In the genomic region with DNA sequence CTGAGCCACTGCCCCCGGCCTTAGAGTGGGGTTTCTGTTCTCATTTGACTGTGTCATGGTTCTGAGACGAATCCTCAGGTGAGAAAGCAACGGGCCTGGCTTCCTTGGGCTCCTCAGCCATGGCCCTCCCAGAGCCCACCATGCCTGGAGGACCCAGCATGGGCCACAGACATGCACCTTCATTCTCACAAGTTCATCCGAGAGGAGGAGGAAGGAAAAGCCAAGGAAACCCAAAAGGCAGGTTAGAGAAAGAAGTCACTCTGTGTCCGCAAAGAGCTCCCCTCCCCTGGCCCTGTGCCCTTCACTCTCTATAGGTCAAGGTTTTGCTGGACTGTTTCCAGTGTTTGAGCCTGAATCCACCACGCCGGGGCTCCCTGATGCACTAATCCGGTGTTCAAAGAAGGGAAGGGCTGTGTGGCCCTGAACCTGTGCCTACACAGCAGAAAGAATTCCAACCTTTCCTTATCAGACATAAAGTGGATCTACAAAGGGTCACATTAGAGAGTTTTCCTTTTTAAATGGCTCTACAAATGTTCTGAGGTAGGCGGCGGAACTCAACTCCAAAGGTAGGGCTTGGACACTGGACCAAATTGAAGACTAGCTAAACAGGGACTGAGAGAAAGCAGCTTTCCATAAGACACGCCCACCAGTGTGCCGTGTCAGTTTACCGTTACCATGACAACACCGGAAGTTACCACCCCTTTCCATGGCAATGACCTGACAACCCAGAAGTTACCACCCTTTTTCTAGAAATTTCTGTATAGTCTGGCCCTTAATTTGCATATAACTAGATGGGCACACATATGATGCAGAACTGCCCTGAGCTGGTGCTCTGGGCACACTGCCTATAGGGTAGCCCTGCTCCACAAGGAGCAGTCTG, we compare ENCODE assay signal across 1 cellular context.
A peak's percentile ranks its signal among the peaks of the same experiment; 100 is the strongest.
TF ChIP-seq lines count a peak whose summit lies in the region.

No MANE protein-coding gene starts in this region.

TF ChIP-seq in HepG2, 621 proteins besides CTCF, POLR2A, EP300 and RAD21 (continued from another document and continues in another):
- TF ChIP-seq ZNF737 (CRISPR knock-in tag; IDR thresholded peaks at IDR 0.05; ENCODE audit: borderline replicate concordance) (no peak), ZNF329 (CRISPR knock-in tag; IDR thresholded peaks at IDR 0.05; ENCODE audit: low read depth) (no peak), GPN1 (CRISPR knock-in tag; IDR thresholded peaks at IDR 0.05; ENCODE audit: borderline replicate concordance) (no peak), TFDP2 (CRISPR knock-in tag; IDR thresholded peaks at IDR 0.05) (peak; percentile 63; the same call in 1 of the 2 replicates), SIX4 (CRISPR knock-in tag; IDR thresholded peaks at IDR 0.05) (0 out of 2 replicates have a peak, but pooled peaks have one; percentile 12), ZNF280B (CRISPR knock-in tag; IDR thresholded peaks at IDR 0.05; ENCODE audit: borderline replicate concordance) (0 out of 2 replicates have a peak, but pooled peaks have one; percentile 28), SYNCRIP (IDR thresholded peaks at IDR 0.05; ENCODE audit: insufficient read depth, low read depth, low read length) (no peak), YEATS2 (CRISPR knock-in tag; IDR thresholded peaks at IDR 0.05; ENCODE audit: borderline replicate concordance) (no peak), ZNF589 (CRISPR knock-in tag; conservative IDR thresholded peaks at IDR 0.05) (no peak; the same call in 1 of the 2 replicates), NR2F6 (IDR thresholded peaks at IDR 0.05) (peak; percentile 97), NR2F6 (CRISPR knock-in tag; IDR thresholded peaks at IDR 0.05) (peak; percentile 98), NONO (IDR thresholded peaks at IDR 0.05) (no peak), NONO (CRISPR knock-in tag; conservative IDR thresholded peaks at IDR 0.05) (peak; percentile 75; the same call in 1 of the 2 replicates), MIXL1 (CRISPR knock-in tag; IDR thresholded peaks at IDR 0.05) (peak; percentile 60), ZNF709 (CRISPR knock-in tag; IDR thresholded peaks at IDR 0.05) (peak; percentile 43; the same call in 1 of the 2 replicates), SP140L (CRISPR knock-in tag; IDR thresholded peaks at IDR 0.05; ENCODE audit: borderline replicate concordance) (no peak; the same call in 1 of the 2 replicates), ZNF549 (CRISPR knock-in tag; IDR thresholded peaks at IDR 0.05) (no peak), ETV6 (CRISPR knock-in tag; conservative IDR thresholded peaks at IDR 0.05) (no peak), ASH2L (IDR thresholded peaks at IDR 0.05; ENCODE audit: insufficient read length, low read depth, low read length) (peak; percentile 54), MYNN (CRISPR knock-in tag; IDR thresholded peaks at IDR 0.05; ENCODE audit: low read depth) (no peak; the same call in 1 of the 2 replicates), ZNF264 (CRISPR knock-in tag; IDR thresholded peaks at IDR 0.05) (0 out of 2 replicates have a peak, but pooled peaks have one; percentile 38), KDM4B (CRISPR knock-in tag; IDR thresholded peaks at IDR 0.05) (peak; percentile 43; the same call in 1 of the 2 replicates), ZKSCAN8 (CRISPR knock-in tag; IDR thresholded peaks at IDR 0.05; ENCODE audit: borderline replicate concordance) (0 out of 2 replicates have a peak, but pooled peaks have one; percentile 82), EEA1 (CRISPR knock-in tag; IDR thresholded peaks at IDR 0.05; ENCODE audit: borderline replicate concordance) (no peak), EHMT2 (IDR thresholded peaks at IDR 0.05; ENCODE audit: borderline replicate concordance, low read depth, low read length) (peak; percentile 97), ZNF34 (CRISPR knock-in tag; IDR thresholded peaks at IDR 0.05; ENCODE audit: borderline replicate concordance) (0 out of 2 replicates have a peak, but pooled peaks have one; percentile 39), FOXA3 (CRISPR knock-in tag; IDR thresholded peaks at IDR 0.05) (peak; percentile 60), FOSL1 (CRISPR knock-in tag; IDR thresholded peaks at IDR 0.05; ENCODE audit: borderline replicate concordance) (no peak), TCF7 (IDR thresholded peaks at IDR 0.05; ENCODE audit: low read depth) (peak; percentile 83), STAG1 (CRISPR knock-in tag; IDR thresholded peaks at IDR 0.05) (peak; percentile 31; the same call in 1 of the 2 replicates), ZMYM4 (CRISPR knock-in tag; IDR thresholded peaks at IDR 0.05) (peak; percentile 83), SNAPC2 (CRISPR knock-in tag; IDR thresholded peaks at IDR 0.05) (0 out of 2 replicates have a peak, but pooled peaks have one; percentile 30), ZNF672 (CRISPR knock-in tag; IDR thresholded peaks at IDR 0.05) (no peak), KMT2B (CRISPR knock-in tag; IDR thresholded peaks at IDR 0.05) (peak; percentile 50; the same call in 1 of the 2 replicates), ZSCAN20 (CRISPR knock-in tag; IDR thresholded peaks at IDR 0.05; ENCODE audit: borderline replicate concordance) (peak; percentile 96), DMAP1 (CRISPR knock-in tag; IDR thresholded peaks at IDR 0.05) (peak; percentile 68), ZFP36L1 (CRISPR knock-in tag; IDR thresholded peaks at IDR 0.05) (peak; percentile 41; the same call in 1 of the 2 replicates), ZNF883 (CRISPR knock-in tag; IDR thresholded peaks at IDR 0.05; ENCODE audit: not compliant biosample characterization) (no peak), THRA (CRISPR knock-in tag; IDR thresholded peaks at IDR 0.05; ENCODE audit: borderline replicate concordance) (peak; percentile 53; the same call in 1 of the 2 replicates), PHB2 (IDR thresholded peaks at IDR 0.05; ENCODE audit: partially characterized antibody) (no peak), KLF6 (CRISPR knock-in tag; IDR thresholded peaks at IDR 0.05) (0 out of 2 replicates have a peak, but pooled peaks have one; percentile 14), FIP1L1 (IDR thresholded peaks at IDR 0.05; ENCODE audit: borderline replicate concordance, insufficient read depth, low read depth, low read length) (no peak), EZH2 (conservative IDR thresholded peaks at IDR 0.05; ENCODE audit: low read depth, low read length) (no peak), FOSL2 (CRISPR knock-in tag; IDR thresholded peaks at IDR 0.05) (peak; percentile 38), GATAD2A (CRISPR knock-in tag; IDR thresholded peaks at IDR 0.05) (peak; percentile 80), DNMT1 (CRISPR knock-in tag; IDR thresholded peaks at IDR 0.05) (no peak), ZNF724P (CRISPR knock-in tag; IDR thresholded peaks at IDR 0.05; ENCODE audit: borderline replicate concordance) (0 out of 2 replicates have a peak, but pooled peaks have one; percentile 25), ARID4A (CRISPR knock-in tag; IDR thresholded peaks at IDR 0.05; ENCODE audit: borderline replicate concordance) (peak; percentile 62; the same call in 1 of the 2 replicates), YY1 (IDR thresholded peaks at IDR 0.05; ENCODE audit: insufficient read depth, insufficient replicate concordance, low read depth, low read length) (no peak), ZNF207 (IDR thresholded peaks at IDR 0.05; ENCODE audit: borderline replicate concordance) (no peak), ZNF790 (CRISPR knock-in tag; IDR thresholded peaks at IDR 0.05; ENCODE audit: borderline replicate concordance) (no peak), ZFP37 (CRISPR knock-in tag; IDR thresholded peaks at IDR 0.05; ENCODE audit: borderline replicate concordance) (no peak; the same call in none of the 2 replicates), NFATC3 (CRISPR knock-in tag; IDR thresholded peaks at IDR 0.05) (no peak)
- TF ChIP-seq, protein P1, sequence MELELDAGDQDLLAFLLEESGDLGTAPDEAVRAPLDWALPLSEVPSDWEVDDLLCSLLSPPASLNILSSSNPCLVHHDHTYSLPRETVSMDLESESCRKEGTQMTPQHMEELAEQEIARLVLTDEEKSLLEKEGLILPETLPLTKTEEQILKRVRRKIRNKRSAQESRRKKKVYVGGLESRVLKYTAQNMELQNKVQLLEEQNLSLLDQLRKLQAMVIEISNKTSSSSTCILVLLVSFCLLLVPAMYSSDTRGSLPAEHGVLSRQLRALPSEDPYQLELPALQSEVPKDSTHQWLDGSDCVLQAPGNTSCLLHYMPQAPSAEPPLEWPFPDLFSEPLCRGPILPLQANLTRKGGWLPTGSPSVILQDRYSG (CRISPR knock-in tag; IDR thresholded peaks at IDR 0.05), result no peak
- TF ChIP-seq, protein P2, sequence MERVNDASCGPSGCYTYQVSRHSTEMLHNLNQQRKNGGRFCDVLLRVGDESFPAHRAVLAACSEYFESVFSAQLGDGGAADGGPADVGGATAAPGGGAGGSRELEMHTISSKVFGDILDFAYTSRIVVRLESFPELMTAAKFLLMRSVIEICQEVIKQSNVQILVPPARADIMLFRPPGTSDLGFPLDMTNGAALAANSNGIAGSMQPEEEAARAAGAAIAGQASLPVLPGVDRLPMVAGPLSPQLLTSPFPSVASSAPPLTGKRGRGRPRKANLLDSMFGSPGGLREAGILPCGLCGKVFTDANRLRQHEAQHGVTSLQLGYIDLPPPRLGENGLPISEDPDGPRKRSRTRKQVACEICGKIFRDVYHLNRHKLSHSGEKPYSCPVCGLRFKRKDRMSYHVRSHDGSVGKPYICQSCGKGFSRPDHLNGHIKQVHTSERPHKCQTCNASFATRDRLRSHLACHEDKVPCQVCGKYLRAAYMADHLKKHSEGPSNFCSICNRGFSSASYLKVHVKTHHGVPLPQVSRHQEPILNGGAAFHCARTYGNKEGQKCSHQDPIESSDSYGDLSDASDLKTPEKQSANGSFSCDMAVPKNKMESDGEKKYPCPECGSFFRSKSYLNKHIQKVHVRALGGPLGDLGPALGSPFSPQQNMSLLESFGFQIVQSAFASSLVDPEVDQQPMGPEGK (CRISPR knock-in tag; IDR thresholded peaks at IDR 0.05), result peak; percentile 67
